In the genomic region with DNA sequence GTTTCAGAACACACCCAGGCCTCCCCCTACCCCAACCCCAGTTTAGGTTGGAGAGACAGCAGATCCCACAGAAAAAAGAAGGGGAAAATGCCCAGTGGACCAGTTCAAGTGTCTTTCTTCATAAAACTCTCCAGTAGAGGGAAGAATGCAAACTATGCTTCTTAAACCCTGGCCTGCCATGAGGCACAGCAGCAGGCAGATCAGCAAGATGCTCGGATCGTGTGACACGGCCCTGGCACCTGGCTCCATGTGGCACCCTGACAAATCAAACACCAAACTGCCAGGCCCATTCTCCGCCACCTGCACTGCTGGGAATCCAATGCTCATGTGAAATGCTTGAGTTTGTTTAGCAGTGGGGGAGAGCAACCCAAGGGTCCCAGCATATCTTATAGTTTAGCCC, we compare ENCODE assay signal across 19 cellular contexts.
DNase-seq lines count a peak whose midpoint lies in the region; ATAC-seq and TF ChIP-seq lines count a peak whose summit lies in the region.
"Had no signal": no experiment of that assay in that cellular context is flagged by ENCODE, and none has a peak within 500 bp of the region (broad histone marks: within the 10 kb centered on the region; RNA-seq: fewer than 3 reads in every experiment).

No MANE protein-coding gene starts in this region.

- WGBS in stomach, 5 donors: 28 to 56% (median 34%) methylated on average over 4 of the region's 4 CpGs

- no peaks in the 10 kb centered on the region for H3K27me3 Mint-ChIP-seq in activated T-helper 1 cell treated with anti-CD3 and anti-CD28 coated beads, Interleukin-12 subunit alpha, Interleukin-12 subunit beta, Interleukin-2, Interleukin-4 antibody, amounts not matched to agents 30 ng/mL and 10 ng/mL and 1 ng/mL, durations not matched to agents 14 hours and 24 hours and 36 hours (ENCODE audit: insufficient read depth)
- H3K27me3 Mint-ChIP-seq in naive thymus-derived CD4-positive, alpha-beta T cell: peaks cover 0 to 5% (median 0%) of the 10 kb centered on the region in 5 donors
- H3K27me3 Mint-ChIP-seq: activated CD8-positive, alpha-beta T cell treated with anti-CD3 and anti-CD28 coated beads for 36 hours had no signal

- no peaks in the 10 kb centered on the region for H3K4me1 Mint-ChIP-seq in activated T-helper 1 cell treated with anti-CD3 and anti-CD28 coated beads, Interleukin-12 subunit alpha, Interleukin-12 subunit beta, Interleukin-2, Interleukin-4 antibody, amounts not matched to agents 30 ng/mL and 10 ng/mL and 1 ng/mL, durations not matched to agents 14 hours and 24 hours and 36 hours (ENCODE audit: low read depth)
- H3K4me1 Mint-ChIP-seq in naive thymus-derived CD4-positive, alpha-beta T cell: no peaks in the 10 kb centered on the region
- H3K4me1 Mint-ChIP-seq: neural crest cell had no signal

- CTCF ChIA-PET in naive thymus-derived CD4-positive, alpha-beta T cell (lab: Charles Lee): interaction anchor here (0.6 kb wide), 1 partner anchor 189 kb away, joined by 3 read pairs; no protein-coding TSS in a partner anchor

- no peak for TF ChIP-seq EP300 in stomach (IDR thresholded peaks at IDR 0.05)

- TF ChIP-seq CTCF in stomach (IDR thresholded peaks at IDR 0.05) (no peak), gastrocnemius medialis (IDR thresholded peaks at IDR 0.05 in 4 of 5, conservative IDR thresholded peaks at IDR 0.05 in 1 of 5) (no peak)

- DNase-seq in NCI-H2107 treated with DMSO at 0.1 percent for 48 hours (lab: John Stamatoyannopoulos, UW; ENCODE audit: unreplicated experiment) (peak; percentile 30), NCI-H2107 (lab: John Stamatoyannopoulos, UW) (no peak), NCI-H2171 treated with DMSO at 0.1 percent for 48 hours (lab: John Stamatoyannopoulos, UW) (peak; percentile 91), SHP77 treated with DMSO at 0.1 percent for 48 hours (lab: John Stamatoyannopoulos, UW) (peak; percentile 40), stomach (peak; percentile 77), gastrocnemius medialis (no peak)
- no peak for DNase-seq in activated T-helper 1 cell treated with anti-CD3 and anti-CD28 coated beads, Interleukin-12 subunit alpha, Interleukin-12 subunit beta, Interleukin-2, Interleukin-4 antibody, amounts not matched to agents 30 ng/mL and 10 ng/mL and 1 ng/mL, durations not matched to agents 14 hours and 24 hours and 36 hours (ENCODE audit: low spot score)
- no peak for DNase-seq in naive thymus-derived CD4-positive, alpha-beta T cell
- DNase-seq: activated CD8-positive, alpha-beta T cell treated with anti-CD3 and anti-CD28 coated beads for 36 hours; activated T-cell treated with anti-CD3 and anti-CD28 coated beads, Interleukin-2, amount 50 U/mL, for 48 hours; cortex of kidney; hypothalamus; NCI-H146; testis had no signal

- no peak overlapping the region for H3K27ac ChIP-seq in stomach
- H3K27ac ChIP-seq in naive thymus-derived CD4-positive, alpha-beta T cell (ENCODE audit: low read depth, low read length): no peak overlapping the region
- no peak overlapping the region for H3K27ac ChIP-seq in gastrocnemius medialis
- H3K27ac ChIP-seq: BLaER1, testis had no signal

- H3K4me3 Mint-ChIP-seq in activated T-helper 1 cell treated with anti-CD3 and anti-CD28 coated beads, Interleukin-12 subunit alpha, Interleukin-12 subunit beta, Interleukin-2, Interleukin-4 antibody, amounts not matched to agents 30 ng/mL and 10 ng/mL and 1 ng/mL, durations not matched to agents 14 hours and 24 hours and 36 hours: no peak overlapping the region
- H3K4me3 Mint-ChIP-seq in naive thymus-derived CD4-positive, alpha-beta T cell: no peak overlapping the region
- H3K4me3 Mint-ChIP-seq: activated CD8-positive, alpha-beta T cell treated with anti-CD3 and anti-CD28 coated beads for 36 hours; neural crest cell; WTC11 had no signal

- H3K36me3 ChIP-seq in stomach (no peaks in the 10 kb centered on the region), gastrocnemius medialis (no peaks in the 10 kb centered on the region)
- H3K36me3 ChIP-seq in naive thymus-derived CD4-positive, alpha-beta T cell (ENCODE audit: control insufficient read depth in 2 of 3, insufficient read depth in 3 of 3, low read length in 3 of 3): no peaks in the 10 kb centered on the region
- H3K36me3 ChIP-seq: BLaER1 had no signal

- H3K9me3 Mint-ChIP-seq in activated T-helper 1 cell treated with anti-CD3 and anti-CD28 coated beads, Interleukin-12 subunit alpha, Interleukin-12 subunit beta, Interleukin-2, Interleukin-4 antibody, amounts not matched to agents 30 ng/mL and 10 ng/mL and 1 ng/mL, durations not matched to agents 14 hours and 24 hours and 36 hours: no peaks in the 10 kb centered on the region
- H3K9me3 Mint-ChIP-seq in naive thymus-derived CD4-positive, alpha-beta T cell: peaks cover 0 to 5% (median 0%) of the 10 kb centered on the region in 11 donors
- H3K9me3 Mint-ChIP-seq: activated CD8-positive, alpha-beta T cell treated with anti-CD3 and anti-CD28 coated beads for 36 hours; activated naive CD4-positive, alpha-beta T cell treated with anti-CD3 and anti-CD28 coated beads, Interleukin-2, amount 50 U/mL, for 72 hours; neural crest cell; WTC11 had no signal

- POLR2A ChIA-PET in naive thymus-derived CD4-positive, alpha-beta T cell (lab: Charles Lee): no interaction called here

- H3K4me3 ChIP-seq in stomach (no peak overlapping the region), gastrocnemius medialis (no peak overlapping the region)
- no peak overlapping the region for H3K4me3 ChIP-seq in naive thymus-derived CD4-positive, alpha-beta T cell (ENCODE audit: low read length)
- H3K4me3 ChIP-seq: BLaER1, testis had no signal

- H3K36me3 Mint-ChIP-seq in activated T-helper 1 cell treated with anti-CD3 and anti-CD28 coated beads, Interleukin-12 subunit alpha, Interleukin-12 subunit beta, Interleukin-2, Interleukin-4 antibody, amounts not matched to agents 30 ng/mL and 10 ng/mL and 1 ng/mL, durations not matched to agents 14 hours and 24 hours and 36 hours (ENCODE audit: low read depth): no peaks in the 10 kb centered on the region
- H3K36me3 Mint-ChIP-seq in naive thymus-derived CD4-positive, alpha-beta T cell: no peaks in the 10 kb centered on the region
- H3K36me3 Mint-ChIP-seq: activated naive CD4-positive, alpha-beta T cell treated with anti-CD3 and anti-CD28 coated beads, Interleukin-2, amount 50 U/mL, for 72 hours; WTC11 had no signal

- in situ Hi-C loops in gastrocnemius medialis (cut with MboI; ENCODE audit: low sequenced_read_pairs in 4 of 4): no loop called here

- H3K9me3 ChIP-seq in stomach: no peaks in the 10 kb centered on the region
- H3K9me3 ChIP-seq in naive thymus-derived CD4-positive, alpha-beta T cell (ENCODE audit: control insufficient read depth in 2 of 3, low read length in 3 of 3): no peaks in the 10 kb centered on the region
- no peaks in the 10 kb centered on the region for H3K9me3 ChIP-seq in gastrocnemius medialis
- H3K9me3 ChIP-seq: BLaER1, testis had no signal

- H3K27ac Mint-ChIP-seq in activated T-helper 1 cell treated with anti-CD3 and anti-CD28 coated beads, Interleukin-12 subunit alpha, Interleukin-12 subunit beta, Interleukin-2, Interleukin-4 antibody, amounts not matched to agents 30 ng/mL and 10 ng/mL and 1 ng/mL, durations not matched to agents 14 hours and 24 hours and 36 hours: no peak overlapping the region
- no peak overlapping the region for H3K27ac Mint-ChIP-seq in naive thymus-derived CD4-positive, alpha-beta T cell
- H3K27ac Mint-ChIP-seq: activated CD8-positive, alpha-beta T cell treated with anti-CD3 and anti-CD28 coated beads for 36 hours; activated naive CD4-positive, alpha-beta T cell treated with anti-CD3 and anti-CD28 coated beads, Interleukin-2, amount 50 U/mL, for 72 hours; WTC11 had no signal

- no peak for ATAC-seq in naive thymus-derived CD4-positive, alpha-beta T cell
- ATAC-seq in gastrocnemius medialis: no peak
- ATAC-seq: activated CD8-positive, alpha-beta T cell treated with anti-CD3 and anti-CD28 coated beads for 36 hours; activated naive CD4-positive, alpha-beta T cell treated with anti-CD3 and anti-CD28 coated beads, Interleukin-2, amount 50 U/mL, for 72 hours; Right ventricle myocardium inferior; WTC11 had no signal

- H3K4me1 ChIP-seq in stomach (no peaks in the 10 kb centered on the region), gastrocnemius medialis (no peaks in the 10 kb centered on the region)
- no peaks in the 10 kb centered on the region for H3K4me1 ChIP-seq in naive thymus-derived CD4-positive, alpha-beta T cell (ENCODE audit: control insufficient read depth in 2 of 2, insufficient read depth in 2 of 2, low read length in 2 of 2)
- H3K4me1 ChIP-seq: BLaER1, testis had no signal

- H3K27me3 ChIP-seq in stomach (no peaks in the 10 kb centered on the region), gastrocnemius medialis (no peaks in the 10 kb centered on the region)
- no peaks in the 10 kb centered on the region for H3K27me3 ChIP-seq in naive thymus-derived CD4-positive, alpha-beta T cell (ENCODE audit: control insufficient read depth in 2 of 2, insufficient read depth in 2 of 2, low read length in 2 of 2)
- H3K27me3 ChIP-seq: BLaER1, testis had no signal

- no peak for TF ChIP-seq POLR2A in stomach (IDR thresholded peaks at IDR 0.05)
- no peak for TF ChIP-seq POLR2A in gastrocnemius medialis (IDR thresholded peaks at IDR 0.05)

- intact Hi-C loops in stomach (cut with DNase I; ENCODE audit: low total_unique reads) (no loop called here), gastrocnemius medialis (cut with DNase I; ENCODE audit: low total_unique reads) (no loop called here)
- intact Hi-C loops in activated T-helper 1 cell treated with anti-CD3 and anti-CD28 coated beads, Interleukin-12 subunit alpha, Interleukin-12 subunit beta, Interleukin-2, Interleukin-4 antibody, amounts not matched to agents 30 ng/mL and 10 ng/mL and 1 ng/mL, durations not matched to agents 14 hours and 24 hours and 36 hours (cut with micrococcal nuclease): no loop called here
- intact Hi-C loops in naive thymus-derived CD4-positive, alpha-beta T cell (cut with micrococcal nuclease): no loop called here

Comparison
In these comparisons a context has a peak if more than half of its experiments do, and no peak if none do; other contexts are left out.
1. DNase-seq: peak in NCI-H2107 treated with DMSO at 0.1 percent for 48 hours (single experiment), NCI-H2171 treated with DMSO at 0.1 percent for 48 hours (single experiment), SHP77 treated with DMSO at 0.1 percent for 48 hours (single experiment) and stomach (single experiment); none in NCI-H2107 (single experiment), activated T-helper 1 cell treated with anti-CD3 and anti-CD28 coated beads, Interleukin-12 subunit alpha, Interleukin-12 subunit beta, Interleukin-2, Interleukin-4 antibody, amounts not matched to agents 30 ng/mL and 10 ng/mL and 1 ng/mL, durations not matched to agents 14 hours and 24 hours and 36 hours (single experiment), naive thymus-derived CD4-positive, alpha-beta T cell (0 of 9) and gastrocnemius medialis (0 of 2).